1 cellular context compared by ENCODE assay signal in genomic region chr3:138675393-138675792, GRCh38.
TF ChIP-seq lines count a peak whose summit lies in the region.

No MANE protein-coding gene starts in this region.

TF ChIP-seq in K562, 482 proteins besides CTCF, POLR2A, EP300 and RAD21 (continued from another document and continues in another):
- TF ChIP-seq, protein P1, sequence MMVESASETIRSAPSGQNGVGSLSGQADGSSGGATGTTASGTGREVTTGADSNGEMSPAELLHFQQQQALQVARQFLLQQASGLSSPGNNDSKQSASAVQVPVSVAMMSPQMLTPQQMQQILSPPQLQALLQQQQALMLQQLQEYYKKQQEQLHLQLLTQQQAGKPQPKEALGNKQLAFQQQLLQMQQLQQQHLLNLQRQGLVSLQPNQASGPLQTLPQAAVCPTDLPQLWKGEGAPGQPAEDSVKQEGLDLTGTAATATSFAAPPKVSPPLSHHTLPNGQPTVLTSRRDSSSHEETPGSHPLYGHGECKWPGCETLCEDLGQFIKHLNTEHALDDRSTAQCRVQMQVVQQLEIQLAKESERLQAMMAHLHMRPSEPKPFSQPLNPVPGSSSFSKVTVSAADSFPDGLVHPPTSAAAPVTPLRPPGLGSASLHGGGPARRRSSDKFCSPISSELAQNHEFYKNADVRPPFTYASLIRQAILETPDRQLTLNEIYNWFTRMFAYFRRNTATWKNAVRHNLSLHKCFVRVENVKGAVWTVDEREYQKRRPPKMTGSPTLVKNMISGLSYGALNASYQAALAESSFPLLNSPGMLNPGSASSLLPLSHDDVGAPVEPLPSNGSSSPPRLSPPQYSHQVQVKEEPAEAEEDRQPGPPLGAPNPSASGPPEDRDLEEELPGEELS (CRISPR knock-in tag; IDR thresholded peaks at IDR 0.05; ENCODE audit: borderline replicate concordance), result no peak
- TF ChIP-seq TRIM28 (IDR thresholded peaks at IDR 0.05), result peak; percentile 90
- TF ChIP-seq TFE3 (CRISPR knock-in tag; IDR thresholded peaks at IDR 0.05), result no peak
- no peak for TF ChIP-seq ZNF609 (CRISPR knock-in tag; IDR thresholded peaks at IDR 0.05; ENCODE audit: borderline replicate concordance)
- TF ChIP-seq HCFC1 (IDR thresholded peaks at IDR 0.05; ENCODE audit: low read depth, low read length), result no peak
- no peak for TF ChIP-seq ZNF780A (CRISPR knock-in tag; IDR thresholded peaks at IDR 0.05)
- TF ChIP-seq HES1 (IDR thresholded peaks at IDR 0.05; ENCODE audit: low read depth), result no peak
- TF ChIP-seq ZNF764 (CRISPR knock-in tag; IDR thresholded peaks at IDR 0.05; ENCODE audit: low read depth), result no peak
- TF ChIP-seq HMG20B (CRISPR knock-in tag; IDR thresholded peaks at IDR 0.05), result no peak
- peak; percentile 60; the same call in 1 of the 2 replicates for TF ChIP-seq MAFG (tag; conservative IDR thresholded peaks at IDR 0.05)
- TF ChIP-seq MAFF (IDR thresholded peaks at IDR 0.05; ENCODE audit: low read length), result peak; percentile 61; the same call in 1 of the 2 replicates
- TF ChIP-seq, protein P2, sequence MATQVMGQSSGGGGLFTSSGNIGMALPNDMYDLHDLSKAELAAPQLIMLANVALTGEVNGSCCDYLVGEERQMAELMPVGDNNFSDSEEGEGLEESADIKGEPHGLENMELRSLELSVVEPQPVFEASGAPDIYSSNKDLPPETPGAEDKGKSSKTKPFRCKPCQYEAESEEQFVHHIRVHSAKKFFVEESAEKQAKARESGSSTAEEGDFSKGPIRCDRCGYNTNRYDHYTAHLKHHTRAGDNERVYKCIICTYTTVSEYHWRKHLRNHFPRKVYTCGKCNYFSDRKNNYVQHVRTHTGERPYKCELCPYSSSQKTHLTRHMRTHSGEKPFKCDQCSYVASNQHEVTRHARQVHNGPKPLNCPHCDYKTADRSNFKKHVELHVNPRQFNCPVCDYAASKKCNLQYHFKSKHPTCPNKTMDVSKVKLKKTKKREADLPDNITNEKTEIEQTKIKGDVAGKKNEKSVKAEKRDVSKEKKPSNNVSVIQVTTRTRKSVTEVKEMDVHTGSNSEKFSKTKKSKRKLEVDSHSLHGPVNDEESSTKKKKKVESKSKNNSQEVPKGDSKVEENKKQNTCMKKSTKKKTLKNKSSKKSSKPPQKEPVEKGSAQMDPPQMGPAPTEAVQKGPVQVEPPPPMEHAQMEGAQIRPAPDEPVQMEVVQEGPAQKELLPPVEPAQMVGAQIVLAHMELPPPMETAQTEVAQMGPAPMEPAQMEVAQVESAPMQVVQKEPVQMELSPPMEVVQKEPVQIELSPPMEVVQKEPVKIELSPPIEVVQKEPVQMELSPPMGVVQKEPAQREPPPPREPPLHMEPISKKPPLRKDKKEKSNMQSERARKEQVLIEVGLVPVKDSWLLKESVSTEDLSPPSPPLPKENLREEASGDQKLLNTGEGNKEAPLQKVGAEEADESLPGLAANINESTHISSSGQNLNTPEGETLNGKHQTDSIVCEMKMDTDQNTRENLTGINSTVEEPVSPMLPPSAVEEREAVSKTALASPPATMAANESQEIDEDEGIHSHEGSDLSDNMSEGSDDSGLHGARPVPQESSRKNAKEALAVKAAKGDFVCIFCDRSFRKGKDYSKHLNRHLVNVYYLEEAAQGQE (CRISPR knock-in tag; IDR thresholded peaks at IDR 0.05; ENCODE audit: low read depth), result no peak
- peak; percentile 39; the same call in 1 of the 2 replicates for TF ChIP-seq ZNF316 (IDR thresholded peaks at IDR 0.05)
- TF ChIP-seq NFE2L1 (tag; IDR thresholded peaks at IDR 0.05; ENCODE audit: borderline replicate concordance, low read depth), result no peak
- TF ChIP-seq PATZ1 (CRISPR knock-in tag; IDR thresholded peaks at IDR 0.05; ENCODE audit: borderline replicate concordance), result no peak
- peak; percentile 79 for TF ChIP-seq NFE2 (IDR thresholded peaks at IDR 0.05; ENCODE audit: low read depth)
- TF ChIP-seq TSC22D4 (tag; IDR thresholded peaks at IDR 0.05), result no peak
- TF ChIP-seq ATF3 (IDR thresholded peaks at IDR 0.05), result peak; percentile 90
- TF ChIP-seq ATF3 (CRISPR knock-in tag; conservative IDR thresholded peaks at IDR 0.05), result no peak
- TF ChIP-seq IFI16 (CRISPR knock-in tag; IDR thresholded peaks at IDR 0.05), result no peak
- TF ChIP-seq, protein P3, sequence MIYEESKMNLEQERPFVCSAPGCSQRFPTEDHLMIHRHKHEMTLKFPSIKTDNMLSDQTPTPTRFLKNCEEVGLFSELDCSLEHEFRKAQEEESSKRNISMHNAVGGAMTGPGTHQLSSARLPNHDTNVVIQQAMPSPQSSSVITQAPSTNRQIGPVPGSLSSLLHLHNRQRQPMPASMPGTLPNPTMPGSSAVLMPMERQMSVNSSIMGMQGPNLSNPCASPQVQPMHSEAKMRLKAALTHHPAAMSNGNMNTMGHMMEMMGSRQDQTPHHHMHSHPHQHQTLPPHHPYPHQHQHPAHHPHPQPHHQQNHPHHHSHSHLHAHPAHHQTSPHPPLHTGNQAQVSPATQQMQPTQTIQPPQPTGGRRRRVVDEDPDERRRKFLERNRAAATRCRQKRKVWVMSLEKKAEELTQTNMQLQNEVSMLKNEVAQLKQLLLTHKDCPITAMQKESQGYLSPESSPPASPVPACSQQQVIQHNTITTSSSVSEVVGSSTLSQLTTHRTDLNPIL (CRISPR knock-in tag; IDR thresholded peaks at IDR 0.05), result no peak
- peak; percentile 90 for TF ChIP-seq FOSL1 (tag; conservative IDR thresholded peaks at IDR 0.05)
- no peak for TF ChIP-seq ZNF444 (CRISPR knock-in tag; IDR thresholded peaks at IDR 0.05)
- no peak for TF ChIP-seq SIRT6 (IDR thresholded peaks at IDR 0.05; ENCODE audit: low read depth, low read length)
- no peak for TF ChIP-seq FOS (IDR thresholded peaks at IDR 0.05; ENCODE audit: extremely low read depth, insufficient read length)
- TF ChIP-seq NEUROD1 (IDR thresholded peaks at IDR 0.05; ENCODE audit: borderline replicate concordance, low read depth, low read length, partially characterized antibody), result no peak
- TF ChIP-seq NFATC3 (IDR thresholded peaks at IDR 0.05), result no peak
- no peak for TF ChIP-seq RFX1 (IDR thresholded peaks at IDR 0.05)
- TF ChIP-seq, protein P4, sequence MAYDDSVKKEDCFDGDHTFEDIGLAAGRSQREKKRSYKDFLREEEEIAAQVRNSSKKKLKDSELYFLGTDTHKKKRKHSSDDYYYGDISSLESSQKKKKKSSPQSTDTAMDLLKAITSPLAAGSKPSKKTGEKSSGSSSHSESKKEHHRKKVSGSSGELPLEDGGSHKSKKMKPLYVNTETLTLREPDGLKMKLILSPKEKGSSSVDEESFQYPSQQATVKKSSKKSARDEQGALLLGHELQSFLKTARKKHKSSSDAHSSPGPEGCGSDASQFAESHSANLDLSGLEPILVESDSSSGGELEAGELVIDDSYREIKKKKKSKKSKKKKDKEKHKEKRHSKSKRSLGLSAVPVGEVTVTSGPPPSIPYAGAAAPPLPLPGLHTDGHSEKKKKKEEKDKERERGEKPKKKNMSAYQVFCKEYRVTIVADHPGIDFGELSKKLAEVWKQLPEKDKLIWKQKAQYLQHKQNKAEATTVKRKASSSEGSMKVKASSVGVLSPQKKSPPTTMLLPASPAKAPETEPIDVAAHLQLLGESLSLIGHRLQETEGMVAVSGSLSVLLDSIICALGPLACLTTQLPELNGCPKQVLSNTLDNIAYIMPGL (CRISPR knock-in tag; IDR thresholded peaks at IDR 0.05), result no peak
- TF ChIP-seq ZBTB17 (CRISPR knock-in tag; IDR thresholded peaks at IDR 0.05), result no peak
- TF ChIP-seq SMARCA4 (IDR thresholded peaks at IDR 0.05), result no peak
- no peak for TF ChIP-seq LARP7 (IDR thresholded peaks at IDR 0.05)
- no peak for TF ChIP-seq ZNF408 (CRISPR knock-in tag; IDR thresholded peaks at IDR 0.05; ENCODE audit: low read depth)
- no peak for TF ChIP-seq HEY1 (CRISPR knock-in tag; IDR thresholded peaks at IDR 0.05; ENCODE audit: borderline replicate concordance)
- peak; percentile 66 to 77 for TF ChIP-seq TRIM24 (IDR thresholded peaks at IDR 0.05)
- TF ChIP-seq KDM2B (CRISPR knock-in tag; IDR thresholded peaks at IDR 0.05), result no peak
- TF ChIP-seq PBX2 (CRISPR knock-in tag; IDR thresholded peaks at IDR 0.05; ENCODE audit: low read depth), result no peak
- no peak for TF ChIP-seq PBX2 (tag; conservative IDR thresholded peaks at IDR 0.05; ENCODE audit: low read depth)
- no peak for TF ChIP-seq SMAD1 (IDR thresholded peaks at IDR 0.05; ENCODE audit: low read depth, low read length, partially characterized antibody)
- no peak for TF ChIP-seq STAT5A (IDR thresholded peaks at IDR 0.05; ENCODE audit: borderline replicate concordance, low read length)
- no peak for TF ChIP-seq SMAD4 (CRISPR knock-in tag; conservative IDR thresholded peaks at IDR 0.05)
- TF ChIP-seq MIER1 (IDR thresholded peaks at IDR 0.05; ENCODE audit: low read depth), result no peak
